18 cellular contexts compared by ENCODE assay signal in the genomic region with DNA sequence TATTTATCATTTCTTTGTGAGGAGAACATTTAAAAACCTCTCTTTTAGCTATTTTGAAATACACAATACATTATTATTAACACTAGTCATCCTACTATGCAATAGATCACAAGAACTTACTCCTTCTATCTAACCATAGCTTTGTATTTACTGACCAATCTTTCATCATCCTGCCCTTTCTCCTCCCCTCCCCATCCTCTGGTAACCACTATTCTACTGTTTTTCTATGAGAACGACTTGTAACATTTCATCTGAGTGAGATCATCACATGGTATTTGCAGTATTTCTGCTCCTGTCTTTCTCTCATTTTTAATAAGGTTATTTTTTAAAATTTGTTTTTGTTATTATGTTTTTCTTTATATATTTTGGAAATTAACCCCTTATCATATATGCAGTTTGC.
"Had no signal": no experiment of that assay in that cellular context is flagged by ENCODE, and none has a peak within 500 bp of the region (broad histone marks: within the 10 kb centered on the region; RNA-seq: fewer than 3 reads in every experiment).

No MANE protein-coding gene starts in this region.

- H3K27me3 ChIP-seq: pancreas, sigmoid colon, thyroid gland, uterus had no signal

- H3K4me3 Mint-ChIP-seq: activated naive CD8-positive, alpha-beta T cell; mesothelial cell of epicardium; stimulated activated memory B cell treated with anti-CD40 and anti-IgM and Interleukin-4, amounts not matched to agents 10 μg/mL and 1 μg/mL and 100 μg/mL, for 72 hours; T-cell had no signal

- ATAC-seq: activated CD4-positive, CD25-positive, alpha-beta regulatory T cell treated with anti-CD3 and anti-CD28 coated beads, Interleukin-2, amount 50 U/mL, for 24 hours; pancreas; stimulated activated memory B cell treated with anti-CD40 and anti-IgM and Interleukin-4, amounts not matched to agents 10 μg/mL and 1 μg/mL and 100 μg/mL, for 72 hours; T-cell had no signal

- H3K27ac ChIP-seq: pancreas, sigmoid colon, thyroid gland, uterus had no signal

- H3K36me3 ChIP-seq: pancreas, sigmoid colon, thyroid gland, uterus had no signal

- H3K27me3 Mint-ChIP-seq: activated naive CD8-positive, alpha-beta T cell; stimulated activated memory B cell treated with anti-CD40 and anti-IgM and Interleukin-4, amounts not matched to agents 10 μg/mL and 1 μg/mL and 100 μg/mL, for 72 hours had no signal

- DNase-seq: activated CD4-positive, alpha-beta T cell treated with anti-CD3 and anti-CD28 coated beads, Interleukin-2, amount 50 U/mL, for 1 hour; activated CD8-positive, alpha-beta memory T cell treated with anti-CD3 and anti-CD28 coated beads for 24 hours; activated gamma-delta T cell treated with Interleukin-2 at 50 U/mL for 16 hours; amygdala; dermis blood vessel endothelial cell; glutamatergic neuron; pancreas; sigmoid colon; stimulated activated CD4-positive, alpha-beta T cell treated with anti-CD3 and anti-CD28 coated beads, Interleukin-12 subunit alpha, Interleukin-12 subunit beta, amount 100 ng/mL, for 4 hours; stimulated activated CD4-positive, alpha-beta T cell treated with anti-CD3 and anti-CD28 coated beads, Interleukin-2, amount 100 ng/mL, for 24 hours; T-cell; T1000; thyroid gland; uterus had no signal

- H3K36me3 Mint-ChIP-seq: activated naive CD8-positive, alpha-beta T cell; mesothelial cell of epicardium; stimulated activated memory B cell treated with anti-CD40 and anti-IgM and Interleukin-4, amounts not matched to agents 10 μg/mL and 1 μg/mL and 100 μg/mL, for 72 hours; T-cell had no signal

- H3K9me3 Mint-ChIP-seq: stimulated activated memory B cell treated with anti-CD40 and anti-IgM and Interleukin-4, amounts not matched to agents 10 μg/mL and 1 μg/mL and 100 μg/mL, for 72 hours; T-cell had no signal

- H3K27ac Mint-ChIP-seq: activated naive CD8-positive, alpha-beta T cell; mesothelial cell of epicardium; stimulated activated memory B cell treated with anti-CD40 and anti-IgM and Interleukin-4, amounts not matched to agents 10 μg/mL and 1 μg/mL and 100 μg/mL, for 72 hours; T-cell had no signal

- H3K4me1 Mint-ChIP-seq: mesothelial cell of epicardium; stimulated activated memory B cell treated with anti-CD40 and anti-IgM and Interleukin-4, amounts not matched to agents 10 μg/mL and 1 μg/mL and 100 μg/mL, for 72 hours; T-cell had no signal

- H3K4me3 ChIP-seq: pancreas, sigmoid colon, thyroid gland, uterus had no signal

- H3K9me3 ChIP-seq: pancreas, sigmoid colon, thyroid gland, uterus had no signal

- H3K4me1 ChIP-seq: pancreas, sigmoid colon, thyroid gland, uterus had no signal
